In genomic region chr18:24333116-24333515, GRCh38 we compare ENCODE assay signal across 16 cellular contexts.
DNase-seq lines count a peak whose midpoint lies in the region; ATAC-seq and TF ChIP-seq lines count a peak whose summit lies in the region.
"Had no signal": no experiment of that assay in that cellular context is flagged by ENCODE, and none has a peak within 500 bp of the region (broad histone marks: within the 10 kb centered on the region; RNA-seq: fewer than 3 reads in every experiment).

No MANE protein-coding gene starts in this region.

- no peaks in the 10 kb centered on the region for H3K27me3 Mint-ChIP-seq in activated CD4-positive, alpha-beta T cell treated with anti-CD3 and anti-CD28 coated beads for 36 hours
- H3K27me3 Mint-ChIP-seq: IgD-negative memory B cell had no signal

- in situ Hi-C loops in GM13977 (cut with MboI; ENCODE audit: low pct_unique_long_range_greater_than_20kb, low sequenced_read_pairs, unreplicated experiment): no loop called here

- CTCF ChIA-PET in activated CD4-positive, alpha-beta T cell treated with anti-CD3 and anti-CD28 coated beads for 36 hours (lab: Charles Lee): interaction anchor here (0.6 to 1.2 kb wide), 4 partner anchors 58 to 1011 kb away, joined by 3 read pairs; no protein-coding TSS in a partner anchor

- no peaks in the 10 kb centered on the region for H3K4me1 Mint-ChIP-seq in activated CD4-positive, alpha-beta T cell treated with anti-CD3 and anti-CD28 coated beads for 36 hours
- H3K4me1 Mint-ChIP-seq: CD8-positive, alpha-beta memory T cell; H9; IgD-negative memory B cell had no signal

- POLR2A ChIA-PET in activated CD4-positive, alpha-beta T cell treated with anti-CD3 and anti-CD28 coated beads for 36 hours (lab: Charles Lee): no interaction called here

- DNase-seq in AG20443 (ENCODE audit: low spot score) (peak; percentile 13), HUDEP-2 (lab: John Stamatoyannopoulos, UW; ENCODE audit: unreplicated experiment in 76 of 76) (peak in 54 of 76 experiments; percentile 0 to 68 (median 29)), epithelial cell of esophagus (ENCODE audit: low read depth) (peak; percentile 5), myocyte (ENCODE audit: low read depth) (peak; percentile 22), LoVo (ENCODE audit: low spot score) (no peak), GM13977 (ENCODE audit: low spot score) (no peak)
- DNase-seq in activated CD4-positive, alpha-beta T cell treated with anti-CD3 and anti-CD28 coated beads for 36 hours: no peak
- DNase-seq: BE2C; C1 segment of cervical spinal cord; CD4-positive, CD25-positive, alpha-beta regulatory T cell; CD8-positive, alpha-beta memory T cell; COR-L47; GDM1; H9 had no signal

- no peak for ATAC-seq in activated CD4-positive, alpha-beta T cell treated with anti-CD3 and anti-CD28 coated beads for 36 hours
- ATAC-seq: HepG2 had no signal

- H3K36me3 Mint-ChIP-seq in activated CD4-positive, alpha-beta T cell treated with anti-CD3 and anti-CD28 coated beads for 36 hours (ENCODE audit: low read depth): no peaks in the 10 kb centered on the region
- H3K36me3 Mint-ChIP-seq: CD4-positive, CD25-positive, alpha-beta regulatory T cell; IgD-negative memory B cell had no signal

- TF ChIP-seq CTCF in epithelial cell of esophagus (IDR thresholded peaks at IDR 0.05; ENCODE audit: insufficient read depth, low read depth, low read length, missing control alignments) (no peak), GM13977 (IDR thresholded peaks at IDR 0.05; ENCODE audit: extremely low read depth, insufficient read depth, missing control alignments) (no peak)

- intact Hi-C loops in activated CD4-positive, alpha-beta T cell treated with anti-CD3 and anti-CD28 coated beads for 36 hours (cut with DNase I, micrococcal nuclease): no loop called here

- no peak overlapping the region for H3K27ac Mint-ChIP-seq in activated CD4-positive, alpha-beta T cell treated with anti-CD3 and anti-CD28 coated beads for 36 hours
- H3K27ac Mint-ChIP-seq: CD4-positive, CD25-positive, alpha-beta regulatory T cell; CD8-positive, alpha-beta memory T cell; H9 had no signal

- H3K4me3 ChIP-seq in epithelial cell of esophagus (ENCODE audit: low read length): no peak overlapping the region

- no peak overlapping the region for H3K4me3 Mint-ChIP-seq in activated CD4-positive, alpha-beta T cell treated with anti-CD3 and anti-CD28 coated beads for 36 hours
- H3K4me3 Mint-ChIP-seq: CD4-positive, CD25-positive, alpha-beta regulatory T cell; CD8-positive, alpha-beta memory T cell; H9; IgD-negative memory B cell had no signal

- H3K9me3 Mint-ChIP-seq in activated CD4-positive, alpha-beta T cell treated with anti-CD3 and anti-CD28 coated beads for 36 hours (ENCODE audit: low read depth): no peaks in the 10 kb centered on the region

Comparison
In these comparisons a context has a peak if more than half of its experiments do, and no peak if none do; other contexts are left out.
1. DNase-seq: peak in AG20443 (single experiment), HUDEP-2 (54 of 76), epithelial cell of esophagus (single experiment) and myocyte (single experiment); none in activated CD4-positive, alpha-beta T cell treated with anti-CD3 and anti-CD28 coated beads for 36 hours (single experiment), LoVo (single experiment) and GM13977 (single experiment).